In genomic region chr15:70768247-70768883, GRCh38 we compare ENCODE assay signal across 13 cellular contexts. TPM values are rescaled to one million over a fixed set of nuclear protein-coding genes. Genes with fewer than 3 reads are reported as not detected.
DNase-seq lines count a peak whose midpoint lies in the region; ATAC-seq, FAIRE-seq and TF ChIP-seq lines count a peak whose summit lies in the region.
"Had no signal": no experiment of that assay in that cellular context is flagged by ENCODE, and none has a peak within 500 bp of the region (broad histone marks: within the 10 kb centered on the region; RNA-seq: fewer than 3 reads in every experiment).

No MANE protein-coding gene starts in this region.

- POLR2A ChIA-PET in naive thymus-derived CD4-positive, alpha-beta T cell (lab: Charles Lee) = no interaction called here

- H3K4me3 Mint-ChIP-seq in Calu3 (ENCODE audit: low read depth, unreplicated experiment) = no peak overlapping the region
- H3K4me3 Mint-ChIP-seq in naive thymus-derived CD4-positive, alpha-beta T cell = peak overlapping the region in 1 of 10 donors; percentile 44
- H3K4me3 Mint-ChIP-seq: T-helper 2 cell treated with Interferon-gamma antibody and Interleukin-4, amounts not matched to agents 5 μg/mL and 100 μg/mL, for 36 hours had no signal

- no peaks in the 10 kb centered on the region for H3K27me3 Mint-ChIP-seq in Calu3 (ENCODE audit: unreplicated experiment)
- peaks cover 13 to 43% (median 17%) of the 10 kb centered on the region in 5 donors for H3K27me3 Mint-ChIP-seq in naive thymus-derived CD4-positive, alpha-beta T cell

- H3K4me1 ChIP-seq in left lung (peaks cover 0 to 21% of the 10 kb centered on the region in 2 donors), thoracic aorta (ENCODE audit: control insufficient read depth in 1 of 2, low read depth in 2 of 2) (peaks cover 10 to 22% of the 10 kb centered on the region in 2 donors)
- peaks cover 0 to 4% of the 10 kb centered on the region in 2 donors for H3K4me1 ChIP-seq in naive thymus-derived CD4-positive, alpha-beta T cell (ENCODE audit: control insufficient read depth in 2 of 2, insufficient read depth in 2 of 2, low read length in 2 of 2)
- H3K4me1 ChIP-seq: sigmoid colon had no signal

- no peaks in the 10 kb centered on the region for H3K9me3 Mint-ChIP-seq in Calu3 (ENCODE audit: low read depth, unreplicated experiment)
- H3K9me3 Mint-ChIP-seq in naive thymus-derived CD4-positive, alpha-beta T cell = peaks cover 0 to 3% (median 0%) of the 10 kb centered on the region in 11 donors

- no peak for TF ChIP-seq CTCF in left lung (IDR thresholded peaks at IDR 0.05)
- no peak for TF ChIP-seq CTCF in thoracic aorta (IDR thresholded peaks at IDR 0.05)
- no peak for TF ChIP-seq CTCF in Calu3 (IDR thresholded peaks at IDR 0.05; ENCODE audit: unreplicated experiment)

- DNase-seq in SKM-1 treated with dmso at 0.1 percent for 144 hours (lab: John Stamatoyannopoulos, UW; ENCODE audit: unreplicated experiment) (peak; percentile 30), SKM-1 (lab: John Stamatoyannopoulos, UW; ENCODE audit: unreplicated experiment) (no peak), OCI-M1 (lab: John Stamatoyannopoulos, UW) (peak; percentile 74), left lung (no peak), thoracic aorta (ENCODE audit: low spot score) (no peak), H54 (ENCODE audit: insufficient read length, low spot score) (no peak), Calu3 (no peak)
- no peak for DNase-seq in naive thymus-derived CD4-positive, alpha-beta T cell
- DNase-seq: NCI-H2171, sigmoid colon had no signal

- H3K9me3 ChIP-seq in left lung (no peaks in the 10 kb centered on the region), thoracic aorta (no peaks in the 10 kb centered on the region)
- H3K9me3 ChIP-seq in naive thymus-derived CD4-positive, alpha-beta T cell (ENCODE audit: control insufficient read depth in 2 of 3, low read length in 3 of 3) = no peaks in the 10 kb centered on the region
- H3K9me3 ChIP-seq: sigmoid colon had no signal

- no peak for FAIRE-seq in H54 (lab: Jason Lieb, UNC)
- FAIRE-seq: A204.1 had no signal

- TF ChIP-seq POLR2A in H54 (IDR thresholded peaks at IDR 0.05; ENCODE audit: low read depth, low read length) = no peak

- H3K36me3 Mint-ChIP-seq in Calu3 (ENCODE audit: insufficient read depth, unreplicated experiment) = peaks cover 11% of the 10 kb centered on the region
- H3K36me3 Mint-ChIP-seq in naive thymus-derived CD4-positive, alpha-beta T cell = no peaks in the 10 kb centered on the region

- intact Hi-C loops in left lung (cut with DNase I) = no loop called here
- intact Hi-C loops in Calu3 (cut with micrococcal nuclease; ENCODE audit: unreplicated experiment) = loop anchor here (10.0 kb wide), 1 partner anchor 106 kb away; no protein-coding TSS in a partner anchor
- intact Hi-C loops in naive thymus-derived CD4-positive, alpha-beta T cell (cut with micrococcal nuclease) = no loop called here

- H3K27ac ChIP-seq in left lung (peak overlapping the region; percentile 15 to 58), thoracic aorta (no peak overlapping the region)
- H3K27ac ChIP-seq in naive thymus-derived CD4-positive, alpha-beta T cell (ENCODE audit: low read depth, low read length) = no peak overlapping the region
- H3K27ac ChIP-seq: KMS-11, sigmoid colon had no signal

- H3K4me3 ChIP-seq in left lung (no peak overlapping the region), thoracic aorta (peak overlapping the region; percentile 10)
- no peak overlapping the region for H3K4me3 ChIP-seq in naive thymus-derived CD4-positive, alpha-beta T cell (ENCODE audit: low read length)
- H3K4me3 ChIP-seq: sigmoid colon had no signal

- ATAC-seq in left lung (no peak), thoracic aorta (ENCODE audit: insufficient number of reproducible peaks, low FRiP score, low read depth) (no peak)
- no peak for ATAC-seq in naive thymus-derived CD4-positive, alpha-beta T cell

- CTCF ChIA-PET in Calu3 (lab: Charles Lee) = no interaction called here
- CTCF ChIA-PET in naive thymus-derived CD4-positive, alpha-beta T cell (lab: Charles Lee) = no interaction called here

- no TSS peak for BruUV-seq in Calu3 (replicated peaks; lab: Mats Ljungman, UMichigan)

- H3K36me3 ChIP-seq in left lung = no peaks in the 10 kb centered on the region
- no peaks in the 10 kb centered on the region for H3K36me3 ChIP-seq in thoracic aorta
- H3K36me3 ChIP-seq in naive thymus-derived CD4-positive, alpha-beta T cell (ENCODE audit: control insufficient read depth in 2 of 3, insufficient read depth in 3 of 3, low read length in 3 of 3) = no peaks in the 10 kb centered on the region
- H3K36me3 ChIP-seq: sigmoid colon had no signal

- H3K4me1 Mint-ChIP-seq in Calu3 (ENCODE audit: low read depth, unreplicated experiment) = peaks cover 21% of the 10 kb centered on the region
- peaks cover 5 to 21% (median 15%) of the 10 kb centered on the region in 7 donors for H3K4me1 Mint-ChIP-seq in naive thymus-derived CD4-positive, alpha-beta T cell

- H3K27me3 ChIP-seq in left lung (peaks cover 0 to 45% of the 10 kb centered on the region in 2 donors), thoracic aorta (replicated peaks; ENCODE audit: insufficient read depth) (no peaks in the 10 kb centered on the region)
- H3K27me3 ChIP-seq in naive thymus-derived CD4-positive, alpha-beta T cell (ENCODE audit: control insufficient read depth in 2 of 2, insufficient read depth in 2 of 2, low read length in 2 of 2) = no peaks in the 10 kb centered on the region
- H3K27me3 ChIP-seq: sigmoid colon had no signal

- no peak overlapping the region for H3K27ac Mint-ChIP-seq in Calu3 (ENCODE audit: unreplicated experiment)
- H3K27ac Mint-ChIP-seq in naive thymus-derived CD4-positive, alpha-beta T cell = no peak overlapping the region
- H3K27ac Mint-ChIP-seq: T-helper 2 cell treated with Interferon-gamma antibody and Interleukin-4, amounts not matched to agents 5 μg/mL and 100 μg/mL, for 36 hours had no signal

RNA-seq across cellular contexts. Expression of gene UACA, which starts 5.0 kb away (rescaled TPM):
- total RNA-seq in left lung (10 to 100 TPM; 43.2 to 45.2 TPM), thoracic aorta (100 to 1,000 TPM; 107 to 118 TPM), Calu3 (2022) (31.9 and 35.5 TPM in 2 replicates)
- total RNA-seq in naive thymus-derived CD4-positive, alpha-beta T cell = 1 to 10 TPM in 2 of 5 experiments, under 1 TPM in 3; 0.14 to 2.1 (median 0.46) TPM
- under 1 TPM in 1 of 2 donors, not detected in 1; 0.38 TPM for polyA plus RNA-seq in naive thymus-derived CD4-positive, alpha-beta T cell

Comparison
In these comparisons a context has a peak if more than half of its experiments do, and no peak if none do; other contexts are left out.
1. DNase-seq: peak in SKM-1 treated with dmso at 0.1 percent for 144 hours (single experiment) and OCI-M1 (single experiment); none in SKM-1 (single experiment), left lung (0 of 2), thoracic aorta (single experiment), H54 (single experiment), Calu3 (single experiment) and naive thymus-derived CD4-positive, alpha-beta T cell (0 of 9).
2. H3K27ac ChIP-seq: peak in left lung (2 of 2); none in thoracic aorta (0 of 2) and naive thymus-derived CD4-positive, alpha-beta T cell (single experiment).
3. RNA of gene UACA, which starts 5.0 kb away (total RNA-seq): 107 to 118 TPM in thoracic aorta, 43.2 to 45.2 TPM in left lung and 31.9 to 35.5 TPM in Calu3; 0.14 to 2.1 TPM in naive thymus-derived CD4-positive, alpha-beta T cell; every median in the first group is over 10 times any median in the second.